Comparison of ENCODE assay signal across 19 cellular contexts in the genomic region with DNA sequence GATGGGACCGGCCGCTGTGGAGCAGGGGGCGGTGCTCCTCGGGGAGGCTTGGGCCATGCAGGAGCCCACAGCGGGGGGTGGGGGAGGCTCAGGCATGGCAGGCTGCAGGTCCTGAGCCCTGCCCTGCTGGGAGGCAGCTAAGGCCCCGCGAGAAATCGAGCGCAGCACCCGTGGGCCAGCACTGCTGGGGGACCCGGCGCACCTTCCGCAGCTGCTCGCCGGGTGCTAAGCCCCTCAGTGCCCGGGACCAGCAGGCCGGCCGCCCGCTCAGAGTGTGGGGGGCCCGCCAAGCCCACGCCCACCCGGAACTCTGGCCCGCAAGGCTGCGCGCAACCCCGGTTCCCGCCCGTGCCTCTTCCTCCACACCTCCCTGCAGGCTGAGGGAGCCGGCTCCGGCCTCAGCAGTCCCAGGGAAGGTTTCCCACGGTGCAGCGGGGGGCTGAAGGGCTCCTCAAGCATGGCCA.
"Had no signal": no experiment of that assay in that cellular context is flagged by ENCODE, and none has a peak within 500 bp of the region (broad histone marks: within the 10 kb centered on the region; RNA-seq: fewer than 3 reads in every experiment).

No MANE protein-coding gene starts in this region.

- H3K27me3 ChIP-seq: colonic mucosa, foreskin keratinocyte had no signal

- H3K36me3 ChIP-seq: colonic mucosa had no signal

- H3K9me3 ChIP-seq: colonic mucosa had no signal

- H3K4me3 Mint-ChIP-seq: endodermal cell; stimulated activated effector memory CD8-positive, alpha-beta T cell treated with anti-CD3 and anti-CD28 coated beads, Interleukin-12 subunit alpha, Interleukin-12 subunit beta, amount 100 ng/mL, for 72 hours; stimulated activated naive CD8-positive, alpha-beta T cell treated with anti-CD3 and anti-CD28 coated beads, Interleukin-15, Interleukin-2, amounts not matched to agents 100 ng/mL and 50 ng/mL, for 24 hours had no signal

- H3K27me3 Mint-ChIP-seq: naive thymus-derived CD8-positive, alpha-beta T cell; stimulated activated naive CD8-positive, alpha-beta T cell treated with anti-CD3 and anti-CD28 coated beads, Interleukin-15, Interleukin-2, amounts not matched to agents 100 ng/mL and 50 ng/mL, for 24 hours had no signal

- H3K27ac ChIP-seq: colonic mucosa, foreskin keratinocyte had no signal

- H3K4me3 ChIP-seq: colonic mucosa, lung, smooth muscle cell had no signal

- ATAC-seq: foreskin keratinocyte; left colon; left ventricle myocardium superior; naive thymus-derived CD8-positive, alpha-beta T cell; stimulated activated effector memory CD8-positive, alpha-beta T cell treated with anti-CD3 and anti-CD28 coated beads, Interleukin-12 subunit alpha, Interleukin-12 subunit beta, amount 100 ng/mL, for 72 hours had no signal

- H3K27ac Mint-ChIP-seq: endodermal cell; stimulated activated effector memory CD8-positive, alpha-beta T cell treated with anti-CD3 and anti-CD28 coated beads, Interleukin-12 subunit alpha, Interleukin-12 subunit beta, amount 100 ng/mL, for 72 hours; stimulated activated naive CD8-positive, alpha-beta T cell treated with anti-CD3 and anti-CD28 coated beads, Interleukin-15, Interleukin-2, amounts not matched to agents 100 ng/mL and 50 ng/mL, for 24 hours had no signal

- DNase-seq: colonic mucosa; dermis blood vessel endothelial cell; effector CD4-positive, alpha-beta T cell; endodermal cell; erythroblast; foreskin keratinocyte; immature natural killer cell; left colon; left ventricle myocardium superior; mesendoderm; naive thymus-derived CD8-positive, alpha-beta T cell; posterior cingulate gyrus; stimulated activated CD4-positive, alpha-beta T cell treated with anti-CD3 and anti-CD28 coated beads, Interleukin-4, amount 100 ng/mL, for 1 hour; stimulated activated CD8-positive, alpha-beta memory T cell treated with anti-CD3 and anti-CD28 coated beads, Interleukin-4, amount 100 ng/mL, for 48 hours; trophoblast cell had no signal

- H3K4me1 ChIP-seq: colonic mucosa had no signal
